ENCODE assay signal across 27 cellular contexts in the genomic region with DNA sequence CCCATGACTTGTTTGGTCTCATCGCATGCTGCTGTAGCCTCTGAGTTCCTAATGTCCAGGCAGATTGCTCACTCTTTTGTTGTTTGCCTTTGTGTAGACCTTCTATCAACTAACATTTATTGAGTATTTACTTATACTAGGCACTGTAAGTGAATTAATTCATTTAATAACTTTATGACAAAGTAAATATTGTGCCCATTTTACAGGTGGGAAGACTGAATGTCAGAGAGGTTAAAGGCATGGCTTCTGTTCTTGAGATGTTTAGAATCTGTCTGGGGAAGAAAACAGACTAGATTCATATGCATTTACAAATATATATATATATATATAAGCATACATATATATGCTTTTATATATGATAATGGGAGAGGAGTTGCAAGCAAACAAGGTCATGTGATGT. TPM values are rescaled to one million over a fixed set of nuclear protein-coding genes. Genes with fewer than 3 reads are reported as not detected.
"Had no signal": no experiment of that assay in that cellular context is flagged by ENCODE, and none has a peak within 500 bp of the region (broad histone marks: within the 10 kb centered on the region; RNA-seq: fewer than 3 reads in every experiment).

No MANE protein-coding gene starts in this region.

- H3K4me3 Mint-ChIP-seq: activated T-cell treated with anti-CD3 and anti-CD28 coated beads, Interleukin-2, amount 50 U/mL, for 72 hours; mesothelial cell of epicardium; naive thymus-derived CD4-positive, alpha-beta T cell; T-helper 2 cell treated with Interferon-gamma antibody and Interleukin-4, amounts not matched to agents 5 μg/mL and 100 μg/mL, for 36 hours had no signal

- ATAC-seq: activated naive CD4-positive, alpha-beta T cell treated with anti-CD3 and anti-CD28 coated beads, Interleukin-2, amount 50 U/mL, for 72 hours; activated T-cell treated with anti-CD3 and anti-CD28 coated beads, Interleukin-2, amount 50 U/mL, for 72 hours; left colon; naive thymus-derived CD4-positive, alpha-beta T cell; pancreas; right cardiac atrium had no signal

- H3K27me3 ChIP-seq: pancreas, testis, transverse colon had no signal

- FAIRE-seq: colon, endometrium, kidney, pancreas had no signal

- H3K4me1 ChIP-seq: testis had no signal

- H3K36me3 Mint-ChIP-seq: activated naive CD4-positive, alpha-beta T cell treated with anti-CD3 and anti-CD28 coated beads, Interleukin-2, amount 50 U/mL, for 72 hours; mesothelial cell of epicardium; naive thymus-derived CD4-positive, alpha-beta T cell had no signal

- DNase-seq: activated CD4-positive, alpha-beta T cell treated with anti-CD3 and anti-CD28 coated beads for 4 hours; activated CD4-positive, alpha-beta T cell treated with anti-CD3 and anti-CD28 coated beads, Interleukin-2, amount 50 U/mL, for 4 hours; activated naive CD4-positive, alpha-beta T cell; activated T-cell treated with anti-CD3 and anti-CD28 coated beads for 4 hours; activated T-cell treated with anti-CD3 and anti-CD28 coated beads, Interleukin-2, amount 50 U/mL, for 72 hours; dermis blood vessel endothelial cell; effector CD4-positive, alpha-beta T cell; head of caudate nucleus; hippocampal formation; kidney; left colon; naive thymus-derived CD4-positive, alpha-beta T cell; nucleus accumbens; pancreas; right cardiac atrium; stimulated activated CD4-positive, alpha-beta T cell treated with anti-CD3 and anti-CD28 coated beads, Interleukin-2, amount 100 ng/mL, for 48 hours; stimulated activated naive CD4-positive, alpha-beta T cell treated with Interleukin-2 at 50 U/mL for 16 hours; T-helper 1 cell; testis; transverse colon had no signal

- H3K27ac Mint-ChIP-seq: activated naive CD4-positive, alpha-beta T cell treated with anti-CD3 and anti-CD28 coated beads, Interleukin-2, amount 50 U/mL, for 72 hours; activated T-cell treated with anti-CD3 and anti-CD28 coated beads, Interleukin-2, amount 50 U/mL, for 72 hours; mesothelial cell of epicardium; naive thymus-derived CD4-positive, alpha-beta T cell; T-helper 2 cell treated with Interferon-gamma antibody and Interleukin-4, amounts not matched to agents 5 μg/mL and 100 μg/mL, for 36 hours had no signal

- H3K9me3 ChIP-seq: pancreas, testis, transverse colon had no signal

- H3K27ac ChIP-seq: pancreas, testis had no signal

- H3K4me3 ChIP-seq: pancreas, testis, transverse colon had no signal

- H3K9me3 Mint-ChIP-seq: activated naive CD4-positive, alpha-beta T cell treated with anti-CD3 and anti-CD28 coated beads, Interleukin-2, amount 50 U/mL, for 72 hours; activated T-cell treated with anti-CD3 and anti-CD28 coated beads, Interleukin-2, amount 50 U/mL, for 72 hours; mesothelial cell of epicardium; naive thymus-derived CD4-positive, alpha-beta T cell; T-helper 2 cell treated with Interferon-gamma antibody and Interleukin-4, amounts not matched to agents 5 μg/mL and 100 μg/mL, for 36 hours had no signal

RNA-seq across cellular contexts. Expression of a gene that starts 27.1 kb away (rescaled TPM):
- total RNA-seq: activated naive CD4-positive, alpha-beta T cell treated with anti-CD3 and anti-CD28 coated beads, Interleukin-2, amount 50 U/mL, for 72 hours; activated T-cell treated with anti-CD3 and anti-CD28 coated beads, Interleukin-2, amount 50 U/mL, for 72 hours; fibroblast of lung; fibroblast of villous mesenchyme had no signal
- polyA plus RNA-seq: naive thymus-derived CD4-positive, alpha-beta T cell had no signal
